ENCODE assay signal across 15 cellular contexts in genomic region chr2:179247318-179248023, GRCh38. TPM values are rescaled to one million over a fixed set of nuclear protein-coding genes. Genes with fewer than 3 reads are reported as not detected.
DNase-seq lines count a peak whose midpoint lies in the region; ATAC-seq, FAIRE-seq and TF ChIP-seq lines count a peak whose summit lies in the region.
"Had no signal": no experiment of that assay in that cellular context is flagged by ENCODE, and none has a peak within 500 bp of the region (broad histone marks: within the 10 kb centered on the region; RNA-seq: fewer than 3 reads in every experiment).

No MANE protein-coding gene starts in this region.

- no peak overlapping the region for H3K4me3 ChIP-seq in CD4-positive, alpha-beta memory T cell (ENCODE audit: low read length in 2 of 2)
- H3K4me3 ChIP-seq in tibial nerve = no peak overlapping the region
- H3K4me3 ChIP-seq: transverse colon had no signal

- intact Hi-C loops in CD4-positive, alpha-beta memory T cell (cut with micrococcal nuclease) = loop anchor here (2.0 kb wide), 1 partner anchor 15 kb away; no protein-coding TSS in a partner anchor

- POLR2A ChIA-PET in CD4-positive, alpha-beta memory T cell (lab: Charles Lee; ENCODE audit: partially characterized antibody) = no interaction called here
- POLR2A ChIA-PET in activated CD4-positive, alpha-beta memory T cell treated with anti-CD3 and anti-CD28 coated beads, Interleukin-2, amount 10 ng/mL, durations not matched to agents 7 days and 5 days (lab: Charles Lee) = no interaction called here

- H3K9me3 Mint-ChIP-seq in CD4-positive, alpha-beta memory T cell = peaks cover 0 to 13% (median 3%) of the 10 kb centered on the region in 8 donors
- H3K9me3 Mint-ChIP-seq in activated CD4-positive, alpha-beta memory T cell treated with anti-CD3 and anti-CD28 coated beads, Interleukin-2, amount 10 ng/mL, durations not matched to agents 7 days and 5 days = no peaks in the 10 kb centered on the region

- H3K4me1 ChIP-seq in CD4-positive, alpha-beta memory T cell (ENCODE audit: insufficient read depth, low read length) = no peaks in the 10 kb centered on the region
- H3K4me1 ChIP-seq in tibial nerve = peaks cover 0 to 8% (median 0%) of the 10 kb centered on the region in 4 donors
- H3K4me1 ChIP-seq: foreskin keratinocyte, parathyroid adenoma had no signal

- H3K9me3 ChIP-seq in CD4-positive, alpha-beta memory T cell (ENCODE audit: control insufficient read depth in 1 of 2, low read length in 2 of 2) = no peaks in the 10 kb centered on the region
- no peaks in the 10 kb centered on the region for H3K9me3 ChIP-seq in tibial nerve
- H3K9me3 ChIP-seq: transverse colon had no signal

- CTCF ChIA-PET in CD4-positive, alpha-beta memory T cell (lab: Charles Lee; ENCODE audit: partially characterized antibody) = no interaction called here
- CTCF ChIA-PET in activated CD4-positive, alpha-beta memory T cell treated with anti-CD3 and anti-CD28 coated beads, Interleukin-2, amount 10 ng/mL, durations not matched to agents 7 days and 5 days (lab: Charles Lee) = no interaction called here

- no peak overlapping the region for H3K27ac ChIP-seq in CD4-positive, alpha-beta memory T cell (ENCODE audit: low read depth, low read length)
- no peak overlapping the region for H3K27ac ChIP-seq in tibial nerve
- H3K27ac ChIP-seq: foreskin keratinocyte, parathyroid adenoma, transverse colon had no signal

- TF ChIP-seq EP300 in tibial nerve (IDR thresholded peaks at IDR 0.05) = no peak

- no peak for TF ChIP-seq CTCF in tibial nerve (IDR thresholded peaks at IDR 0.05)

- H3K27me3 Mint-ChIP-seq in CD4-positive, alpha-beta memory T cell = no peaks in the 10 kb centered on the region
- H3K27me3 Mint-ChIP-seq in activated CD4-positive, alpha-beta memory T cell treated with anti-CD3 and anti-CD28 coated beads, Interleukin-2, amount 10 ng/mL, durations not matched to agents 7 days and 5 days = no peaks in the 10 kb centered on the region
- H3K27me3 Mint-ChIP-seq: brain had no signal

- H3K36me3 Mint-ChIP-seq in CD4-positive, alpha-beta memory T cell = no peaks in the 10 kb centered on the region
- peaks cover 7% of the 10 kb centered on the region for H3K36me3 Mint-ChIP-seq in activated CD4-positive, alpha-beta memory T cell treated with anti-CD3 and anti-CD28 coated beads, Interleukin-2, amount 10 ng/mL, durations not matched to agents 7 days and 5 days (ENCODE audit: low read depth)

- 71 to 80% methylated on average over 2 of the region's 2 CpGs for WGBS in tibial nerve, 2 donors

- no peaks in the 10 kb centered on the region for H3K36me3 ChIP-seq in CD4-positive, alpha-beta memory T cell (ENCODE audit: insufficient read depth, low read length)
- peaks cover 0 to 5% (median 0%) of the 10 kb centered on the region in 3 donors for H3K36me3 ChIP-seq in tibial nerve
- H3K36me3 ChIP-seq: transverse colon had no signal

- TF ChIP-seq POLR2A in tibial nerve (IDR thresholded peaks at IDR 0.05) = no peak

- FAIRE-seq in GM19239 (lab: Jason Lieb, UNC) = peak; percentile 68

- peak; percentile 32 for ATAC-seq in HG02885 (IDR thresholded peaks at IDR 0.05; ENCODE audit: poor library complexity, unreplicated experiment)
- ATAC-seq: foreskin keratinocyte had no signal

- H3K4me3 Mint-ChIP-seq in CD4-positive, alpha-beta memory T cell = peak overlapping the region in 5 of 8 donors; percentile 24 to 82 (median 45)
- peak overlapping the region; percentile 48 for H3K4me3 Mint-ChIP-seq in activated CD4-positive, alpha-beta memory T cell treated with anti-CD3 and anti-CD28 coated beads, Interleukin-2, amount 10 ng/mL, durations not matched to agents 7 days and 5 days
- H3K4me3 Mint-ChIP-seq: brain had no signal

- peak overlapping the region in 2 of 7 donors; percentile 65 to 68 for H3K27ac Mint-ChIP-seq in CD4-positive, alpha-beta memory T cell
- peak overlapping the region; percentile 50 for H3K27ac Mint-ChIP-seq in activated CD4-positive, alpha-beta memory T cell treated with anti-CD3 and anti-CD28 coated beads, Interleukin-2, amount 10 ng/mL, durations not matched to agents 7 days and 5 days
- H3K27ac Mint-ChIP-seq: brain, immature natural killer cell had no signal

- no peaks in the 10 kb centered on the region for H3K27me3 ChIP-seq in CD4-positive, alpha-beta memory T cell (ENCODE audit: insufficient read depth, low read length)
- no peaks in the 10 kb centered on the region for H3K27me3 ChIP-seq in tibial nerve
- H3K27me3 ChIP-seq: foreskin keratinocyte, transverse colon had no signal

- DNase-seq in CD4-positive, alpha-beta memory T cell = no peak
- no peak for DNase-seq in GM19239 (ENCODE audit: insufficient read length, low spot score)
- no peak for DNase-seq in activated CD4-positive, alpha-beta memory T cell treated with anti-CD3 and anti-CD28 coated beads, Interleukin-2, amount 10 ng/mL, durations not matched to agents 7 days and 5 days
- no peak for DNase-seq in tibial nerve (ENCODE audit: low spot score in 2 of 2)
- DNase-seq in activated CD8-positive, alpha-beta memory T cell treated with anti-CD3 and anti-CD28 coated beads, Interleukin-2, amount 50 U/mL, for 48 hours = no peak
- DNase-seq in DMS153 (lab: John Stamatoyannopoulos, UW) = no peak
- no peak for DNase-seq in Ammon's horn (ENCODE audit: low spot score)
- DNase-seq: activated effector memory CD4-positive, alpha-beta T cell treated with anti-CD3 and anti-CD28 coated beads, Interleukin-2, amount 50 U/mL, for 16 hours; foreskin keratinocyte; immature natural killer cell; NCI-H187 treated with DMSO at 0.1 percent for 48 hours; transverse colon had no signal

- peaks cover 0 to 37% (median 5%) of the 10 kb centered on the region in 4 donors for H3K4me1 Mint-ChIP-seq in CD4-positive, alpha-beta memory T cell
- peaks cover 45% of the 10 kb centered on the region for H3K4me1 Mint-ChIP-seq in activated CD4-positive, alpha-beta memory T cell treated with anti-CD3 and anti-CD28 coated beads, Interleukin-2, amount 10 ng/mL, durations not matched to agents 7 days and 5 days

RNA-seq across cellular contexts. Expression of gene SESTD1, which starts 17.2 kb away (rescaled TPM):
- 10 to 100 TPM; 11.5 to 11.9 TPM for total RNA-seq in CD4-positive, alpha-beta memory T cell
- 1 to 10 TPM in 1 of 2 donors, under 1 TPM in 1; 0.81 to 2.5 TPM for polyA plus RNA-seq in CD4-positive, alpha-beta memory T cell
- total RNA-seq in activated CD4-positive, alpha-beta memory T cell treated with anti-CD3 and anti-CD28 coated beads, Interleukin-2, amount 10 ng/mL, durations not matched to agents 7 days and 5 days = 10 to 100 TPM; 13.8 to 14.7 TPM
- 10 to 100 TPM; 62.1 to 82.4 (median 73.1) TPM for total RNA-seq in tibial nerve

Comparison
In these comparisons a context has a peak if more than half of its experiments do, and no peak if none do; other contexts are left out.
1. RNA of gene SESTD1, which starts 17.2 kb away (total RNA-seq): 62.1 to 82.4 TPM in tibial nerve; 13.8 to 14.7 TPM in activated CD4-positive, alpha-beta memory T cell treated with anti-CD3 and anti-CD28 coated beads, Interleukin-2, amount 10 ng/mL, durations not matched to agents 7 days and 5 days and 11.5 to 11.9 TPM in CD4-positive, alpha-beta memory T cell; every median in the first group is over 4 times any median in the second.